Comparison of ENCODE assay signal across 1 cellular context in the genomic region with DNA sequence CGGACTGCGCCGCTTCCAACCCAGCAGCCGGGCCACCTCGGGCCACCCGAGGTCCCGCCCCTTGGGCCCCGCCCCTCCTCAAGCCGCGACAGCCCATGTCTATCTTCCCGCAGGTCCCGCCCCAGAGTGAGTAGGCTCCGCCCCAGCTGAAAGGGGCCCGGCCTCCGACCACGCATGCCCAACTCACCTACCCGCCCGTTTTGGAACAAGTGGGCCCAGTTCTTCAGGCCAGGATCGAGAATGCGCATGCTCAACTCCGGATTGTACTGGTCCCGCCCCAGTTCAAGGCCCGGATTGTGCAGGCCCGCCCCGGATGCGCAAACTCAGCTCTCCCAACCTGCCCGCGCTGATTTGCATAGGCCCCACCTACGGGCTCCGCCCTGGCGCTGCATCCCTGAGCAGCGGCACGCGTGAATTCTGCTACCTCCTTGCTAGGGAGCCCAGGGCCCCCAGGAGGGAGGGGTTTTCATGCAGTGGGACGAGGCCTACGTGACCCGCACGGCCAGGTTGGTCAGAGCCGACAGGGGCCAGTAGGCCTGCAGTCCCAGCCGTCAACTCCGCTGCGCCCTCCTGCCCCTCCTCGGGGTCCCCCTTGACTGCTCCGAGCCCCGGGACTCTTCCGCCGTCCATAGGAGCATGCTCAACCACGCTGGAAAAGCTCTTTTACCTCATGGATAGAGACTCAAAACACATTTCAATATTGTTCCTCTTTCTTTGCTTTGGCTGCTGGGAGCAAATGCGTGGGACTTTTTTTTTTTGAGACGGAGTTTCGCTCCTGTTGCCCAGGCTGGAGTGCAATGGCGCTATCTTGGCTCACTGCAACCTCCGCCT.
TF ChIP-seq lines count a peak whose summit lies in the region.

PFKFB4 (minus strand) TSS at position 8 of the 831 bp plus-strand sequence. CDS start 26 bp downstream, outside the sequence.

TF ChIP-seq in HepG2, 621 proteins besides CTCF, POLR2A, EP300 and RAD21 (continued from another document and continues in another):
- TF ChIP-seq, protein P1, sequence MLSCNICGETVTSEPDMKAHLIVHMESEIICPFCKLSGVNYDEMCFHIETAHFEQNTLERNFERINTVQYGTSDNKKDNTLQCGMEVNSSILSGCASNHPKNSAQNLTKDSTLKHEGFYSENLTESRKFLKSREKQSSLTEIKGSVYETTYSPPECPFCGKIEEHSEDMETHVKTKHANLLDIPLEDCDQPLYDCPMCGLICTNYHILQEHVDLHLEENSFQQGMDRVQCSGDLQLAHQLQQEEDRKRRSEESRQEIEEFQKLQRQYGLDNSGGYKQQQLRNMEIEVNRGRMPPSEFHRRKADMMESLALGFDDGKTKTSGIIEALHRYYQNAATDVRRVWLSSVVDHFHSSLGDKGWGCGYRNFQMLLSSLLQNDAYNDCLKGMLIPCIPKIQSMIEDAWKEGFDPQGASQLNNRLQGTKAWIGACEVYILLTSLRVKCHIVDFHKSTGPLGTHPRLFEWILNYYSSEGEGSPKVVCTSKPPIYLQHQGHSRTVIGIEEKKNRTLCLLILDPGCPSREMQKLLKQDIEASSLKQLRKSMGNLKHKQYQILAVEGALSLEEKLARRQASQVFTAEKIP (CRISPR knock-in tag; IDR thresholded peaks at IDR 0.05; ENCODE audit: borderline replicate concordance) = no peak
- TF ChIP-seq, protein P2, sequence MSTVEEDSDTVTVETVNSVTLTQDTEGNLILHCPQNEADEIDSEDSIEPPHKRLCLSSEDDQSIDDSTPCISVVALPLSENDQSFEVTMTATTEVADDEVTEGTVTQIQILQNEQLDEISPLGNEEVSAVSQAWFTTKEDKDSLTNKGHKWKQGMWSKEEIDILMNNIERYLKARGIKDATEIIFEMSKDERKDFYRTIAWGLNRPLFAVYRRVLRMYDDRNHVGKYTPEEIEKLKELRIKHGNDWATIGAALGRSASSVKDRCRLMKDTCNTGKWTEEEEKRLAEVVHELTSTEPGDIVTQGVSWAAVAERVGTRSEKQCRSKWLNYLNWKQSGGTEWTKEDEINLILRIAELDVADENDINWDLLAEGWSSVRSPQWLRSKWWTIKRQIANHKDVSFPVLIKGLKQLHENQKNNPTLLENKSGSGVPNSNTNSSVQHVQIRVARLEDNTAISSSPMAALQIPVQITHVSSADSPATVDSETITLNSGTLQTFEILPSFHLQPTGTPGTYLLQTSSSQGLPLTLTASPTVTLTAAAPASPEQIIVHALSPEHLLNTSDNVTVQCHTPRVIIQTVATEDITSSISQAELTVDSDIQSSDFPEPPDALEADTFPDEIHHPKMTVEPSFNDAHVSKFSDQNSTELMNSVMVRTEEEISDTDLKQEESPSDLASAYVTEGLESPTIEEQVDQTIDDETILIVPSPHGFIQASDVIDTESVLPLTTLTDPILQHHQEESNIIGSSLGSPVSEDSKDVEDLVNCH (CRISPR knock-in tag; IDR thresholded peaks at IDR 0.05) = no peak
- no peak for TF ChIP-seq TEAD2 (CRISPR knock-in tag; IDR thresholded peaks at IDR 0.05)
- peak; percentile 96 for TF ChIP-seq ERF (CRISPR knock-in tag; IDR thresholded peaks at IDR 0.05)
- peak; percentile 92; the same call in 2 of the 3 replicates for TF ChIP-seq MXI1 (IDR thresholded peaks at IDR 0.05; ENCODE audit: borderline replicate concordance, low read depth, low read length)
- TF ChIP-seq, protein P3, sequence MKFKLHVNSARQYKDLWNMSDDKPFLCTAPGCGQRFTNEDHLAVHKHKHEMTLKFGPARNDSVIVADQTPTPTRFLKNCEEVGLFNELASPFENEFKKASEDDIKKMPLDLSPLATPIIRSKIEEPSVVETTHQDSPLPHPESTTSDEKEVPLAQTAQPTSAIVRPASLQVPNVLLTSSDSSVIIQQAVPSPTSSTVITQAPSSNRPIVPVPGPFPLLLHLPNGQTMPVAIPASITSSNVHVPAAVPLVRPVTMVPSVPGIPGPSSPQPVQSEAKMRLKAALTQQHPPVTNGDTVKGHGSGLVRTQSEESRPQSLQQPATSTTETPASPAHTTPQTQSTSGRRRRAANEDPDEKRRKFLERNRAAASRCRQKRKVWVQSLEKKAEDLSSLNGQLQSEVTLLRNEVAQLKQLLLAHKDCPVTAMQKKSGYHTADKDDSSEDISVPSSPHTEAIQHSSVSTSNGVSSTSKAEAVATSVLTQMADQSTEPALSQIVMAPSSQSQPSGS (CRISPR knock-in tag; IDR thresholded peaks at IDR 0.05) = 0 out of 2 replicates have a peak, but pooled peaks have one; percentile 46
- TF ChIP-seq ZNF17 (CRISPR knock-in tag; IDR thresholded peaks at IDR 0.05) = no peak
- peak; percentile 24; the same call in 1 of the 2 replicates for TF ChIP-seq ZBTB20 (CRISPR knock-in tag; IDR thresholded peaks at IDR 0.05; ENCODE audit: borderline replicate concordance, low read depth)
- no peak for TF ChIP-seq ZNF225 (CRISPR knock-in tag; IDR thresholded peaks at IDR 0.05)
- peak; percentile 70; the same call in 1 of the 2 replicates for TF ChIP-seq ZNF563 (CRISPR knock-in tag; IDR thresholded peaks at IDR 0.05)
- peak; percentile 53; the same call in 1 of the 2 replicates for TF ChIP-seq ZNF558 (CRISPR knock-in tag; IDR thresholded peaks at IDR 0.05; ENCODE audit: borderline replicate concordance)
- peak; percentile 67; the same call in 1 of the 2 replicates for TF ChIP-seq TSC22D2 (CRISPR knock-in tag; IDR thresholded peaks at IDR 0.05; ENCODE audit: borderline replicate concordance)
- no peak for TF ChIP-seq DBP (CRISPR knock-in tag; IDR thresholded peaks at IDR 0.05; ENCODE audit: not compliant biosample characterization)
- no peak for TF ChIP-seq MTF1 (CRISPR knock-in tag; IDR thresholded peaks at IDR 0.05)
- peak; percentile 60; the same call in 1 of the 2 replicates for TF ChIP-seq MED13 (CRISPR knock-in tag; IDR thresholded peaks at IDR 0.05)
- peak; percentile 73; the same call in 1 of the 2 replicates for TF ChIP-seq CHD4 (IDR thresholded peaks at IDR 0.05; ENCODE audit: borderline replicate concordance, low read length)
- no peak for TF ChIP-seq POLR2AphosphoS2 (IDR thresholded peaks at IDR 0.05; ENCODE audit: low read depth, low read length)
- TF ChIP-seq, protein P4, sequence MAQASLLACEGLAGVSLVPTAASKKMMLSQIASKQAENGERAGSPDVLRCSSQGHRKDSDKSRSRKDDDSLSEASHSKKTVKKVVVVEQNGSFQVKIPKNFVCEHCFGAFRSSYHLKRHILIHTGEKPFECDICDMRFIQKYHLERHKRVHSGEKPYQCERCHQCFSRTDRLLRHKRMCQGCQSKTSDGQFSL (CRISPR knock-in tag; IDR thresholded peaks at IDR 0.05) = 0 out of 2 replicates have a peak, but pooled peaks have one; percentile 39
- TF ChIP-seq, protein P5, sequence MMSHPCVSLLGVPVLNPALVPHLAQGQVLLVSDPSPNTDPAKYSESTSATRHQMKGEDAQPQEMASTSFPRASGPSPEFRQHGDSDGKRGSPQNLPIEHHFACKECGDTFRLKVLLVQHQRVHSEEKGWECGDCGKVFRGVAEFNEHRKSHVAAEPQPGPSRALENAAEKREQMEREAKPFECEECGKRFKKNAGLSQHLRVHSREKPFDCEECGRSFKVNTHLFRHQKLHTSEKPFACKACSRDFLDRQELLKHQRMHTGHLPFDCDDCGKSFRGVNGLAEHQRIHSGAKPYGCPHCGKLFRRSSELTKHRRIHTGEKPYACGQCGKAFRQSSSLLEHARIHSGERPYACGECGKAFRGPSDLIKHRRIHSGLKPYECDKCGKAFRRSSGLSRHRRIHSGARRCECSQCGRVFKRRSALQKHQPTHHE (CRISPR knock-in tag; IDR thresholded peaks at IDR 0.05; ENCODE audit: borderline replicate concordance) = no peak
- TF ChIP-seq HOXA7 (CRISPR knock-in tag; IDR thresholded peaks at IDR 0.05) = no peak
- TF ChIP-seq NR3C1 (CRISPR knock-in tag; IDR thresholded peaks at IDR 0.05) = no peak
- no peak; the same call in 1 of the 2 replicates for TF ChIP-seq NCOR1 (IDR thresholded peaks at IDR 0.05; ENCODE audit: borderline replicate concordance, low read length)
- no peak for TF ChIP-seq NFATC3 (CRISPR knock-in tag; IDR thresholded peaks at IDR 0.05)
- TF ChIP-seq NBN (conservative IDR thresholded peaks at IDR 0.05) = no peak
- TF ChIP-seq, protein P6, sequence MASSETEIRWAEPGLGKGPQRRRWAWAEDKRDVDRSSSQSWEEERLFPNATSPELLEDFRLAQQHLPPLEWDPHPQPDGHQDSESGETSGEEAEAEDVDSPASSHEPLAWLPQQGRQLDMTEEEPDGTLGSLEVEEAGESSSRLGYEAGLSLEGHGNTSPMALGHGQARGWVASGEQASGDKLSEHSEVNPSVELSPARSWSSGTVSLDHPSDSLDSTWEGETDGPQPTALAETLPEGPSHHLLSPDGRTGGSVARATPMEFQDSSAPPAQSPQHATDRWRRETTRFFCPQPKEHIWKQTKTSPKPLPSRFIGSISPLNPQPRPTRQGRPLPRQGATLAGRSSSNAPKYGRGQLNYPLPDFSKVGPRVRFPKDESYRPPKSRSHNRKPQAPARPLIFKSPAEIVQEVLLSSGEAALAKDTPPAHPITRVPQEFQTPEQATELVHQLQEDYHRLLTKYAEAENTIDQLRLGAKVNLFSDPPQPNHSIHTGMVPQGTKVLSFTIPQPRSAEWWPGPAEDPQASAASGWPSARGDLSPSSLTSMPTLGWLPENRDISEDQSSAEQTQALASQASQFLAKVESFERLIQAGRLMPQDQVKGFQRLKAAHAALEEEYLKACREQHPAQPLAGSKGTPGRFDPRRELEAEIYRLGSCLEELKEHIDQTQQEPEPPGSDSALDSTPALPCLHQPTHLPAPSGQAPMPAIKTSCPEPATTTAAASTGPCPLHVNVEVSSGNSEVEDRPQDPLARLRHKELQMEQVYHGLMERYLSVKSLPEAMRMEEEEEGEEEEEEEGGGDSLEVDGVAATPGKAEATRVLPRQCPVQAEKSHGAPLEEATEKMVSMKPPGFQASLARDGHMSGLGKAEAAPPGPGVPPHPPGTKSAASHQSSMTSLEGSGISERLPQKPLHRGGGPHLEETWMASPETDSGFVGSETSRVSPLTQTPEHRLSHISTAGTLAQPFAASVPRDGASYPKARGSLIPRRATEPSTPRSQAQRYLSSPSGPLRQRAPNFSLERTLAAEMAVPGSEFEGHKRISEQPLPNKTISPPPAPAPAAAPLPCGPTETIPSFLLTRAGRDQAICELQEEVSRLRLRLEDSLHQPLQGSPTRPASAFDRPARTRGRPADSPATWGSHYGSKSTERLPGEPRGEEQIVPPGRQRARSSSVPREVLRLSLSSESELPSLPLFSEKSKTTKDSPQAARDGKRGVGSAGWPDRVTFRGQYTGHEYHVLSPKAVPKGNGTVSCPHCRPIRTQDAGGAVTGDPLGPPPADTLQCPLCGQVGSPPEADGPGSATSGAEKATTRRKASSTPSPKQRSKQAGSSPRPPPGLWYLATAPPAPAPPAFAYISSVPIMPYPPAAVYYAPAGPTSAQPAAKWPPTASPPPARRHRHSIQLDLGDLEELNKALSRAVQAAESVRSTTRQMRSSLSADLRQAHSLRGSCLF (CRISPR knock-in tag; IDR thresholded peaks at IDR 0.05; ENCODE audit: borderline replicate concordance) = no peak
- TF ChIP-seq ZBED4 (CRISPR knock-in tag; IDR thresholded peaks at IDR 0.05; ENCODE audit: borderline replicate concordance) = peak; percentile 96; the same call in 1 of the 2 replicates
- no peak; the same call in 1 of the 2 replicates for TF ChIP-seq NR2C2 (CRISPR knock-in tag; IDR thresholded peaks at IDR 0.05; ENCODE audit: borderline replicate concordance)
- TF ChIP-seq AKAP8 (CRISPR knock-in tag; IDR thresholded peaks at IDR 0.05) = peak; percentile 82; the same call in 1 of the 2 replicates
- TF ChIP-seq USF2 (IDR thresholded peaks at IDR 0.05; ENCODE audit: low read depth, low read length) = no peak
- TF ChIP-seq USF2 (CRISPR knock-in tag; IDR thresholded peaks at IDR 0.05; ENCODE audit: borderline replicate concordance) = peak; percentile 63; the same call in 1 of the 2 replicates
- TF ChIP-seq CBX1 (IDR thresholded peaks at IDR 0.05; ENCODE audit: low read depth) = peak; percentile 78
- peak; percentile 40; the same call in 1 of the 2 replicates for TF ChIP-seq ZNF296 (CRISPR knock-in tag; conservative IDR thresholded peaks at IDR 0.05)
- TF ChIP-seq ZNF576 (CRISPR knock-in tag; IDR thresholded peaks at IDR 0.05) = no peak
